Comparison of ENCODE assay signal across 18 cellular contexts in the genomic region with DNA sequence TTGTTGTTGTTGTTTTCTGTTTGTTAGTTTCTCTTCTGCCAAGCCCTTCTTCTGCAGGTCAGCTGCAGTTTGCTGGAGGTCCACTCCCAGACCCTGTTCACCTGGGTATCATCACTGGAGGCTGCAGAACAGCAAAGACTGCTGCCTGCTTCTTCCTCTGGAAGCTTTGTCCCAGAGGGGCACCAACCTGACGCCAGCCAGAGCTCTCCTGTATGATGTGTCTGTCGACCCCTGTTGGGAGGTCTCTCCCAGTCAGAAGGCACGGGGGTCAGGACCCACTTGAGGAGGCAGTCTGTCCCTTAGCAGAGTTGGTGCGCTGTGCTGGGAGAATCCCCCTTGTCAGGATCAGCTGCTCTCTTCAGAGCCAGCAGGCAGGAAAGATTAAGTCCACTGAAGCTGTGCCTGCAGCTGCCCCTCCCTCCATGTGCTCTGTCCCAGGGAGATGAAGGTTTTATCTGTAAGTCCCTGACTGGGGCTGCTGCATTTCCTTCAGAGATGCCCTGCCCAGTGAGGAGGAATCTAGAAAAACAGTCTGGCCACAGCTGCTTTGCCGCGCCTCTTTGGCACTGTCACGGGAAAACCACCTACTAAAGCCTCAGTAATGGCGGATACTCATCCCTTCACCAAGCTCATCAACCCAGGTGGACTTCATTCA.
DNase-seq lines count a peak whose midpoint lies in the region; ATAC-seq and TF ChIP-seq lines count a peak whose summit lies in the region.
"Had no signal": no experiment of that assay in that cellular context is flagged by ENCODE, and none has a peak within 500 bp of the region (broad histone marks: within the 10 kb centered on the region; RNA-seq: fewer than 3 reads in every experiment).

No MANE protein-coding gene starts in this region.

- WGBS in neuronal stem cell (ENCODE audit: extremely low coverage in 2 of 2, insufficient read length in 2 of 2, insufficient replicate concordance in 1 of 2), 2 donors = no CpG with 5 or more reads among the region's 8 CpGs

- peaks cover 0 to 1% of the 10 kb centered on the region in 2 donors for H3K4me1 ChIP-seq in neuronal stem cell (ENCODE audit: control insufficient read depth in 2 of 2, insufficient read depth in 1 of 2, low read depth in 1 of 2, low read length in 2 of 2)
- H3K4me1 ChIP-seq: BE2C had no signal

- H2AFZ ChIP-seq in neuronal stem cell (ENCODE audit: low read length) = no peak overlapping the region

- H4K8ac ChIP-seq in neuronal stem cell (ENCODE audit: low read depth, low read length) = no peak overlapping the region

- H2BK15ac ChIP-seq in neuronal stem cell (ENCODE audit: low read length) = no peak overlapping the region

- no peak for TF ChIP-seq POLR2A in erythroblast (IDR thresholded peaks at IDR 0.05; ENCODE audit: low read length)

- no peak overlapping the region for H3K4ac ChIP-seq in neuronal stem cell (ENCODE audit: low read length)

- peak overlapping the region; percentile 33 for H3K18ac ChIP-seq in neuronal stem cell (ENCODE audit: low read length)

- DNase-seq in NCI-H524 treated with DMSO at 0.1 percent for 48 hours (lab: John Stamatoyannopoulos, UW) (peak; percentile 42), OCI-M2 (lab: John Stamatoyannopoulos, UW; ENCODE audit: unreplicated experiment) (peak; percentile 13), erythroblast (lab: John Stamatoyannopoulos, UW) (peak; percentile 7 to 38), neuronal stem cell (ENCODE audit: low spot score) (no peak), putamen (ENCODE audit: low spot score) (no peak)
- DNase-seq: BE2C, DMS53, GF-D8, MM.1S, NCI-H1048, NCI-H1436, NCI-H187 treated with DMSO at 0.1 percent for 48 hours, NCI-H2107, NCI-H748 treated with DMSO at 0.1 percent for 48 hours, SHP77, SK-N-SH had no signal

- no peak overlapping the region for H3K23ac ChIP-seq in neuronal stem cell (ENCODE audit: low read depth, low read length, poor library complexity)

- H3K36me3 ChIP-seq in neuronal stem cell (replicated peaks in 1 of 2; ENCODE audit: control insufficient read depth in 2 of 2, insufficient read depth in 2 of 2, low read length in 2 of 2) = no peaks in the 10 kb centered on the region
- H3K36me3 ChIP-seq: BE2C had no signal

- ATAC-seq in HG03378 (IDR thresholded peaks at IDR 0.05; ENCODE audit: unreplicated experiment) (no peak), HG03159 (IDR thresholded peaks at IDR 0.05; ENCODE audit: unreplicated experiment) (no peak)

- H3K14ac ChIP-seq in neuronal stem cell (ENCODE audit: low read length) = no peak overlapping the region

- no peaks in the 10 kb centered on the region for H3K79me1 ChIP-seq in neuronal stem cell (ENCODE audit: low read depth, low read length)

- H2AK5ac ChIP-seq in neuronal stem cell (ENCODE audit: low read depth, low read length) = no peak overlapping the region

- H3K4me3 ChIP-seq in neuronal stem cell (ENCODE audit: low read length in 2 of 2) = peak overlapping the region in 1 of 2 donors; percentile 50

- H3K27me3 ChIP-seq in neuronal stem cell (ENCODE audit: control insufficient read depth in 3 of 3, insufficient read depth in 3 of 3, low read depth in 1 of 3, low read length in 3 of 3) = no peaks in the 10 kb centered on the region
- H3K27me3 ChIP-seq: BE2C had no signal

- no peak overlapping the region for H4K91ac ChIP-seq in neuronal stem cell (ENCODE audit: low read depth, low read length, poor library complexity)

- peak overlapping the region; percentile 19 for H2BK5ac ChIP-seq in neuronal stem cell (ENCODE audit: low read length)

- no peak overlapping the region for H3K9ac ChIP-seq in neuronal stem cell (ENCODE audit: low read depth, low read length, poor library complexity)
- H3K9ac ChIP-seq: SK-N-SH had no signal

- H3K27ac ChIP-seq in neuronal stem cell (replicated peaks; ENCODE audit: low read length) = no peak overlapping the region

- H3K9me3 ChIP-seq in neuronal stem cell (replicated peaks in 1 of 2; ENCODE audit: control insufficient read depth in 2 of 2, insufficient read depth in 1 of 2, low read depth in 1 of 2, low read length in 2 of 2) = no peaks in the 10 kb centered on the region
- H3K9me3 ChIP-seq: BE2C, SK-N-SH had no signal

- no peak overlapping the region for H2BK120ac ChIP-seq in neuronal stem cell (ENCODE audit: low read depth, low read length)

- no peak overlapping the region for H3K4me2 ChIP-seq in neuronal stem cell (ENCODE audit: insufficient read depth, low read length, poor library complexity, severe bottlenecking)
- H3K4me2 ChIP-seq: SK-N-SH had no signal

- no peak overlapping the region for H2BK12ac ChIP-seq in neuronal stem cell (ENCODE audit: low read length)

Comparison
In these comparisons a context has a peak if more than half of its experiments do, and no peak if none do; other contexts are left out.
1. DNase-seq: peak in NCI-H524 treated with DMSO at 0.1 percent for 48 hours (single experiment), OCI-M2 (single experiment) and erythroblast (2 of 2); none in neuronal stem cell (single experiment) and putamen (single experiment).